ENCODE assay signal across 21 cellular contexts in genomic region chr18:76816127-76816526, GRCh38. TPM values are rescaled to one million over a fixed set of nuclear protein-coding genes. Genes with fewer than 3 reads are reported as not detected.
DNase-seq lines count a peak whose midpoint lies in the region; ATAC-seq and TF ChIP-seq lines count a peak whose summit lies in the region.
"Had no signal": no experiment of that assay in that cellular context is flagged by ENCODE, and none has a peak within 500 bp of the region (broad histone marks: within the 10 kb centered on the region; RNA-seq: fewer than 3 reads in every experiment).

No MANE protein-coding gene starts in this region.

- H3K79me1 ChIP-seq in mesenchymal stem cell (replicated peaks; ENCODE audit: low read length, poor library complexity, severe bottlenecking) = peaks cover 17% of the 10 kb centered on the region

- no TSS peak for BruUV-seq in PC-9 (replicated peaks; lab: Mats Ljungman, UMichigan)

- H2BK15ac ChIP-seq in mesenchymal stem cell (ENCODE audit: low read depth, poor library complexity, severe bottlenecking) = no peak overlapping the region

- peaks cover 0 to 8% (median 3%) of the 10 kb centered on the region in 3 experiments for H3K36me3 ChIP-seq in naive thymus-derived CD4-positive, alpha-beta T cell (ENCODE audit: control insufficient read depth in 2 of 3, insufficient read depth in 3 of 3, low read length in 3 of 3)
- H3K36me3 ChIP-seq in mesenchymal stem cell (ENCODE audit: control insufficient read depth in 1 of 2, insufficient read depth in 2 of 2, low read depth in 1 of 2, low read length in 2 of 2) = peaks cover 11 to 12% of the 10 kb centered on the region in 2 experiments
- H3K36me3 ChIP-seq in PC-9 (ENCODE audit: low read depth) = no peaks in the 10 kb centered on the region
- H3K36me3 ChIP-seq: Peyer's patch, SJCRH30 had no signal

- TF ChIP-seq CTCF in WTC11 (IDR thresholded peaks at IDR 0.05) (no peak), PC-9 (conservative IDR thresholded peaks at IDR 0.05) (no peak)

- H3K4ac ChIP-seq in mesenchymal stem cell (ENCODE audit: low read depth in 1 of 2, low read length in 2 of 2) = no peak overlapping the region

- no peak overlapping the region for H3K23ac ChIP-seq in mesenchymal stem cell (ENCODE audit: low read length in 2 of 2)

- CTCF ChIA-PET in WTC11 (lab: Charles Lee) (interaction anchor here (1.2 to 1.5 kb wide), 2 partner anchors 13 to 14 kb away, joined by 4 to 6 read pairs; no protein-coding TSS in a partner anchor), PC-9 (lab: Charles Lee) (interaction anchor here (0.5 kb wide), 1 partner anchor 238 kb away, joined by 5 read pairs; no protein-coding TSS in a partner anchor)
- CTCF ChIA-PET in naive thymus-derived CD4-positive, alpha-beta T cell (lab: Charles Lee) = no interaction called here

- peaks cover 25% of the 10 kb centered on the region for H3K79me2 ChIP-seq in PC-9 (ENCODE audit: low read depth)

- no peaks in the 10 kb centered on the region for H3F3A ChIP-seq in PC-9 (ENCODE audit: insufficient read depth, low read depth)

- no peaks in the 10 kb centered on the region for H3K27me3 Mint-ChIP-seq in stimulated activated naive CD8-positive, alpha-beta T cell treated with anti-CD3 and anti-CD28 coated beads, Interleukin-15, amount 100 ng/mL, for 72 hours
- H3K27me3 Mint-ChIP-seq in WTC11 (ENCODE audit: low read depth) = no peaks in the 10 kb centered on the region
- no peaks in the 10 kb centered on the region for H3K27me3 Mint-ChIP-seq in naive thymus-derived CD4-positive, alpha-beta T cell
- H3K27me3 Mint-ChIP-seq: CD4-positive, alpha-beta T cell; IgD-negative memory B cell had no signal

- no peak overlapping the region for H3K4me3 Mint-ChIP-seq in stimulated activated naive CD8-positive, alpha-beta T cell treated with anti-CD3 and anti-CD28 coated beads, Interleukin-15, amount 100 ng/mL, for 72 hours
- no peak overlapping the region for H3K4me3 Mint-ChIP-seq in WTC11
- peak overlapping the region in 3 of 10 donors; percentile 14 to 48 (median 48) for H3K4me3 Mint-ChIP-seq in naive thymus-derived CD4-positive, alpha-beta T cell
- H3K4me3 Mint-ChIP-seq: CD4-positive, alpha-beta T cell had no signal

- H2BK120ac ChIP-seq in mesenchymal stem cell (ENCODE audit: low read depth, low read length) = no peak overlapping the region

- H3K4me2 ChIP-seq in mesenchymal stem cell (ENCODE audit: low read length, poor library complexity, severe bottlenecking) (no peak overlapping the region), PC-9 (no peak overlapping the region)

- no peak overlapping the region for H2AK5ac ChIP-seq in mesenchymal stem cell (ENCODE audit: low read length, severe bottlenecking)

- no peak overlapping the region for H3K4me3 ChIP-seq in naive thymus-derived CD4-positive, alpha-beta T cell (ENCODE audit: low read length)
- H3K4me3 ChIP-seq in mesenchymal stem cell (ENCODE audit: insufficient read depth in 1 of 2, low read depth in 1 of 2, low read length in 2 of 2) (no peak overlapping the region), PC-9 (no peak overlapping the region)
- H3K4me3 ChIP-seq: Peyer's patch, SJCRH30 had no signal

- no peak overlapping the region for H3K14ac ChIP-seq in mesenchymal stem cell (ENCODE audit: low read length in 2 of 2)

- H2AFZ ChIP-seq in mesenchymal stem cell (ENCODE audit: low read depth, low read length) (no peak overlapping the region), PC-9 (no peak overlapping the region)

- no peak overlapping the region for H3K9ac ChIP-seq in mesenchymal stem cell (ENCODE audit: low read length)

- H2BK12ac ChIP-seq in mesenchymal stem cell (ENCODE audit: low read length in 2 of 2) = no peak overlapping the region

- no peak overlapping the region for H3K27ac Mint-ChIP-seq in stimulated activated naive CD8-positive, alpha-beta T cell treated with anti-CD3 and anti-CD28 coated beads, Interleukin-15, amount 100 ng/mL, for 72 hours
- H3K27ac Mint-ChIP-seq in WTC11 = peak overlapping the region; percentile 67
- peak overlapping the region in 5 of 9 donors; percentile 43 to 83 (median 51) for H3K27ac Mint-ChIP-seq in naive thymus-derived CD4-positive, alpha-beta T cell

- H4K20me1 ChIP-seq in PC-9 (ENCODE audit: insufficient read depth) = no peaks in the 10 kb centered on the region

- H3K27ac ChIP-seq in naive thymus-derived CD4-positive, alpha-beta T cell (ENCODE audit: low read depth, low read length) = no peak overlapping the region
- no peak overlapping the region for H3K27ac ChIP-seq in mesenchymal stem cell (ENCODE audit: low read length, poor library complexity, severe bottlenecking)
- H3K27ac ChIP-seq in PC-9 = no peak overlapping the region
- H3K27ac ChIP-seq: Peyer's patch, SJCRH30 had no signal

- ATAC-seq in stimulated activated naive CD8-positive, alpha-beta T cell treated with anti-CD3 and anti-CD28 coated beads, Interleukin-15, Interleukin-2, amounts not matched to agents 100 U/mL and 50 U/mL, for 24 hours = peak; percentile 36
- ATAC-seq in stimulated activated naive CD8-positive, alpha-beta T cell treated with anti-CD3 and anti-CD28 coated beads, Interleukin-15, amount 100 ng/mL, for 72 hours = no peak
- ATAC-seq in WTC11 = peak; percentile 55
- ATAC-seq in naive thymus-derived CD4-positive, alpha-beta T cell = no peak
- no peak for ATAC-seq in HG02763 (IDR thresholded peaks at IDR 0.05; ENCODE audit: unreplicated experiment)
- ATAC-seq: HCT116 had no signal

- POLR2A ChIA-PET in WTC11 (lab: Charles Lee) (no interaction called here), PC-9 (lab: Charles Lee; ENCODE audit: unreplicated experiment) (no interaction called here)
- POLR2A ChIA-PET in naive thymus-derived CD4-positive, alpha-beta T cell (lab: Charles Lee) = no interaction called here

- no peak overlapping the region for H4K8ac ChIP-seq in mesenchymal stem cell (ENCODE audit: low read length)

- peaks cover 5% of the 10 kb centered on the region for H3K36me3 Mint-ChIP-seq in WTC11
- peaks cover 4 to 19% (median 8%) of the 10 kb centered on the region in 5 donors for H3K36me3 Mint-ChIP-seq in naive thymus-derived CD4-positive, alpha-beta T cell

- no peaks in the 10 kb centered on the region for H3K9me3 Mint-ChIP-seq in stimulated activated naive CD8-positive, alpha-beta T cell treated with anti-CD3 and anti-CD28 coated beads, Interleukin-15, amount 100 ng/mL, for 72 hours
- H3K9me3 Mint-ChIP-seq in WTC11 = no peaks in the 10 kb centered on the region
- H3K9me3 Mint-ChIP-seq in naive thymus-derived CD4-positive, alpha-beta T cell = no peaks in the 10 kb centered on the region
- H3K9me3 Mint-ChIP-seq: CD4-positive, alpha-beta T cell; IgD-negative memory B cell had no signal

- no peak overlapping the region for H4K91ac ChIP-seq in mesenchymal stem cell (ENCODE audit: low read length)

- no peaks in the 10 kb centered on the region for H3K9me2 ChIP-seq in PC-9 (ENCODE audit: insufficient read depth)

- peaks cover 5 to 6% of the 10 kb centered on the region in 2 donors for H3K4me1 ChIP-seq in naive thymus-derived CD4-positive, alpha-beta T cell (ENCODE audit: control insufficient read depth in 2 of 2, insufficient read depth in 2 of 2, low read length in 2 of 2)
- H3K4me1 ChIP-seq in mesenchymal stem cell (ENCODE audit: control insufficient read depth, insufficient read depth, low read depth, low read length) = peaks cover 8% of the 10 kb centered on the region
- peaks cover 5% of the 10 kb centered on the region for H3K4me1 ChIP-seq in PC-9 (replicated peaks; ENCODE audit: insufficient read depth)
- H3K4me1 ChIP-seq: SJCRH30 had no signal

- H3K27me3 ChIP-seq in naive thymus-derived CD4-positive, alpha-beta T cell (ENCODE audit: control insufficient read depth in 2 of 2, insufficient read depth in 2 of 2, low read length in 2 of 2) = no peaks in the 10 kb centered on the region
- H3K27me3 ChIP-seq in mesenchymal stem cell (ENCODE audit: control insufficient read depth in 1 of 2, insufficient read depth in 1 of 2, low read length in 2 of 2) (no peaks in the 10 kb centered on the region), PC-9 (ENCODE audit: insufficient read depth, low read depth) (no peaks in the 10 kb centered on the region)
- H3K27me3 ChIP-seq: Peyer's patch, SJCRH30 had no signal

- no peaks in the 10 kb centered on the region for H3K9me3 ChIP-seq in naive thymus-derived CD4-positive, alpha-beta T cell (ENCODE audit: control insufficient read depth in 2 of 3, low read length in 3 of 3)
- H3K9me3 ChIP-seq in mesenchymal stem cell (ENCODE audit: control insufficient read depth, low read length) = no peaks in the 10 kb centered on the region
- no peaks in the 10 kb centered on the region for H3K9me3 ChIP-seq in PC-9 (ENCODE audit: insufficient read depth, low read depth)
- H3K9me3 ChIP-seq: Peyer's patch, SJCRH30 had no signal

- DNase-seq in stimulated activated naive CD8-positive, alpha-beta T cell treated with anti-CD3 and anti-CD28 coated beads, Interleukin-15, Interleukin-2, amounts not matched to agents 100 U/mL and 50 U/mL, for 24 hours = no peak
- DNase-seq in stimulated activated naive CD8-positive, alpha-beta T cell treated with anti-CD3 and anti-CD28 coated beads, Interleukin-15, amount 100 ng/mL, for 72 hours = no peak
- DNase-seq in WTC11 (ENCODE audit: low spot score) (no peak), mesenchymal stem cell (no peak), PC-9 (no peak)
- DNase-seq in naive thymus-derived CD4-positive, alpha-beta T cell = no peak
- DNase-seq: CD4-positive, alpha-beta T cell; DMS153; GOT3; NCI-H1105; NCI-H146; NCI-H2029; NCI-H2227 treated with DMSO at 0.1 percent for 48 hours; NCI-H510A; NCI-H748 treated with DMSO at 0.1 percent for 48 hours; NK-92 treated with Interleukin-12 subunit alpha and Interleukin-12 subunit beta, amount 100 ng/mL, for 24 hours; Peyer's patch; SJCRH30 had no signal

- no peak overlapping the region for H3K18ac ChIP-seq in mesenchymal stem cell (ENCODE audit: low read depth in 1 of 2, low read length in 2 of 2)

- intact Hi-C loops in naive thymus-derived CD4-positive, alpha-beta T cell (cut with micrococcal nuclease) = no loop called here
- intact Hi-C loops in PC-9 (cut with micrococcal nuclease; ENCODE audit: unreplicated experiment) = no loop called here

- H2BK5ac ChIP-seq in mesenchymal stem cell (ENCODE audit: low read depth, low read length, poor library complexity, severe bottlenecking) = no peak overlapping the region

- peaks cover 29% of the 10 kb centered on the region for H3K4me1 Mint-ChIP-seq in stimulated activated naive CD8-positive, alpha-beta T cell treated with anti-CD3 and anti-CD28 coated beads, Interleukin-15, amount 100 ng/mL, for 72 hours
- H3K4me1 Mint-ChIP-seq in WTC11 = peaks cover 17% of the 10 kb centered on the region
- peaks cover 18 to 46% (median 32%) of the 10 kb centered on the region in 7 donors for H3K4me1 Mint-ChIP-seq in naive thymus-derived CD4-positive, alpha-beta T cell

- WGBS in mesenchymal stem cell = 96% methylated on average over 8 of the region's 8 CpGs

RNA-seq across cellular contexts. Expression of gene ZNF236, which starts 6.2 kb away (rescaled TPM):
- total RNA-seq in WTC11 (2021) (19.9 to 23.4 TPM (median 20.6 TPM) in 3 replicates), PC-9 (2021) (10.8 and 12.7 TPM in 2 replicates)
- total RNA-seq in naive thymus-derived CD4-positive, alpha-beta T cell = 10 to 100 TPM; 25.9 to 34.5 (median 30.6) TPM
- polyA plus RNA-seq in naive thymus-derived CD4-positive, alpha-beta T cell = 10 to 100 TPM in 1 of 2 donors, 1 to 10 TPM in 1; 5.7 to 12.6 TPM
- polyA plus RNA-seq in mesenchymal stem cell (2013, experiment 1 of 2) = 7.1 TPM
- polyA plus RNA-seq in mesenchymal stem cell (2013, experiment 2 of 2) = 6.6 TPM

Comparison
In these comparisons a context has a peak if more than half of its experiments do, and no peak if none do; other contexts are left out.
1. ATAC-seq: peak in stimulated activated naive CD8-positive, alpha-beta T cell treated with anti-CD3 and anti-CD28 coated beads, Interleukin-15, Interleukin-2, amounts not matched to agents 100 U/mL and 50 U/mL, for 24 hours (single experiment) and WTC11 (single experiment); none in stimulated activated naive CD8-positive, alpha-beta T cell treated with anti-CD3 and anti-CD28 coated beads, Interleukin-15, amount 100 ng/mL, for 72 hours (single experiment), naive thymus-derived CD4-positive, alpha-beta T cell (single experiment) and HG02763 (single experiment).
2. H3K27ac Mint-ChIP-seq: peak in WTC11 (single experiment) and naive thymus-derived CD4-positive, alpha-beta T cell (5 of 9); none in stimulated activated naive CD8-positive, alpha-beta T cell treated with anti-CD3 and anti-CD28 coated beads, Interleukin-15, amount 100 ng/mL, for 72 hours (0 of 2).